In the genomic region with DNA sequence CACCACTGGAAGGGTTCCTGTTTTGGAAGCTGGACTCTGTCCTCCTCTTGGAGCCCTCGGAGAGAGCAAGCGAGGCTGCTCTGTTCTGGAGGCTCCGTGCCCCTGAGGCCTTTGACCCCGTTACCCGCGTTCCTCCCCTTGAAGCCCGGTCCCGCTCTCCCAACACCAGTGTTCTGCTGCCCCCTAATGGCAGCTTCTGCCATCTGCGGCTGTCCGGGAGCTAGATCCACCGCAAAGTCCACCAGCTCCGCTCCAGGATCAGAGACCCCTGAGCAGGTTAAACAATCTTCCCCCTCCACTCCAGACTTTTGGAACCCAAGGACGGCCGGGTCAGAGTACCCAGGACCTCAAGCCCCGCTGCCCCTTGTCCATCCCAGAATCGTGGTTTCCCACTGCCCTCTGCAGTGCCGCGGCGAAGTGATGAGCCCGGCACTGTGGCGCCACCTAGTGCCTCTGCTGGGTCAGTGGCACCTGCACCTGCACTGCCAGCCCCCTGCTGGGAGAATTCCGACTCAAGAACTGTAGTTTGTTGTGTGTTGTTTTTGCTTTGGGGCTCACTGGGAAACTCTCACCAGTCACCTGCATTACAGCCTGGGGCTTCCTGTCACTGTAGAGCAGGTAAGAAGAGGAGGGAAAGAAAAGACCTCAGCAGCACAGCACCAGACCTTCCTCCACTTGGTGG, we compare ENCODE assay signal across 8 cellular contexts.
DNase-seq lines count a peak whose midpoint lies in the region; ATAC-seq and TF ChIP-seq lines count a peak whose summit lies in the region.

No MANE protein-coding gene starts in this region.

- peaks cover 5% of the 10 kb centered on the region for H3K27me3 Mint-ChIP-seq in neural progenitor cell (ENCODE audit: insufficient read depth, low read depth)
- no peaks in the 10 kb centered on the region for H3K27me3 Mint-ChIP-seq in stimulated activated naive CD8-positive, alpha-beta T cell treated with anti-CD3 and anti-CD28 coated beads, Interleukin-15, amount 100 ng/mL, for 72 hours

- H3K79me2 ChIP-seq in neural progenitor cell (ENCODE audit: low read depth) = no peaks in the 10 kb centered on the region

- no peaks in the 10 kb centered on the region for H3K36me3 Mint-ChIP-seq in neural progenitor cell

- H2AFZ ChIP-seq in neural progenitor cell (replicated peaks) = peak overlapping the region; percentile 90

- H3K9ac ChIP-seq in neural progenitor cell = no peak overlapping the region

- peak overlapping the region; percentile 97 for H3K27ac Mint-ChIP-seq in neural progenitor cell
- H3K27ac Mint-ChIP-seq in stimulated activated naive CD8-positive, alpha-beta T cell treated with anti-CD3 and anti-CD28 coated beads, Interleukin-15, amount 100 ng/mL, for 72 hours = peak overlapping the region; percentile 7 to 91

- H3F3A ChIP-seq in neural progenitor cell (ENCODE audit: low read depth) = no peaks in the 10 kb centered on the region

- H3K9me3 Mint-ChIP-seq in neural progenitor cell = no peaks in the 10 kb centered on the region
- no peaks in the 10 kb centered on the region for H3K9me3 Mint-ChIP-seq in stimulated activated naive CD8-positive, alpha-beta T cell treated with anti-CD3 and anti-CD28 coated beads, Interleukin-15, amount 100 ng/mL, for 72 hours

- H3K4me1 ChIP-seq in RWPE2 (ENCODE audit: insufficient read depth, poor library complexity, severe bottlenecking) (no peaks in the 10 kb centered on the region), foreskin keratinocyte (no peaks in the 10 kb centered on the region), neural progenitor cell (peaks cover 3% of the 10 kb centered on the region)

- no peaks in the 10 kb centered on the region for H4K20me1 ChIP-seq in neural progenitor cell (ENCODE audit: low read depth)

- no peak overlapping the region for H3K27ac ChIP-seq in RWPE2 (ENCODE audit: poor library complexity, severe bottlenecking)
- H3K27ac ChIP-seq in foreskin keratinocyte = no peak overlapping the region
- no peak overlapping the region for H3K27ac ChIP-seq in neural progenitor cell

- no peaks in the 10 kb centered on the region for H3K36me3 ChIP-seq in RWPE2 (ENCODE audit: low read depth)
- H3K36me3 ChIP-seq in neural progenitor cell = no peaks in the 10 kb centered on the region

- H3K4me2 ChIP-seq in neural progenitor cell = peak overlapping the region; percentile 80

- peak; percentile 99 for TF ChIP-seq CTCF in RWPE2 (IDR thresholded peaks at IDR 0.05; ENCODE audit: poor library complexity, severe bottlenecking)
- TF ChIP-seq CTCF in foreskin keratinocyte (conservative IDR thresholded peaks at IDR 0.05) = peak; percentile 98
- TF ChIP-seq CTCF in neural progenitor cell (IDR thresholded peaks at IDR 0.05) = peak; percentile 100

- ATAC-seq in RWPE2 (ENCODE audit: low read depth) (peak; percentile 91), foreskin keratinocyte (peak; percentile 89)
- peak; percentile 96 for ATAC-seq in stimulated activated naive CD8-positive, alpha-beta T cell treated with anti-CD3 and anti-CD28 coated beads, Interleukin-15, amount 100 ng/mL, for 72 hours

- peak overlapping the region; percentile 34 for H3K4me3 ChIP-seq in RWPE2 (ENCODE audit: severe bottlenecking)
- H3K4me3 ChIP-seq in neural progenitor cell = peak overlapping the region; percentile 73

- DNase-seq in Daoy (ENCODE audit: low read depth) (peak; percentile 85), HCEC 1CT (peak; percentile 71), M059J (ENCODE audit: low read depth) (peak; percentile 70), RWPE2 (ENCODE audit: low spot score) (no peak), foreskin keratinocyte (peak; percentile 40 to 64), neural progenitor cell (ENCODE audit: low spot score) (peak; percentile 96)
- peak; percentile 92 for DNase-seq in activated effector memory CD4-positive, alpha-beta T cell treated with anti-CD3 and anti-CD28 coated beads, Interleukin-2, amount 50 U/mL, for 16 hours
- peak; percentile 88 to 92 for DNase-seq in stimulated activated naive CD8-positive, alpha-beta T cell treated with anti-CD3 and anti-CD28 coated beads, Interleukin-15, amount 100 ng/mL, for 72 hours

- H3K4me1 Mint-ChIP-seq in neural progenitor cell = peaks cover 18% of the 10 kb centered on the region
- peaks cover 10% of the 10 kb centered on the region for H3K4me1 Mint-ChIP-seq in stimulated activated naive CD8-positive, alpha-beta T cell treated with anti-CD3 and anti-CD28 coated beads, Interleukin-15, amount 100 ng/mL, for 72 hours

- peak overlapping the region; percentile 89 for H3K4me3 Mint-ChIP-seq in neural progenitor cell
- peak overlapping the region; percentile 85 to 87 for H3K4me3 Mint-ChIP-seq in stimulated activated naive CD8-positive, alpha-beta T cell treated with anti-CD3 and anti-CD28 coated beads, Interleukin-15, amount 100 ng/mL, for 72 hours

- H3K9me3 ChIP-seq in RWPE2 (ENCODE audit: severe bottlenecking) = no peaks in the 10 kb centered on the region
- no peaks in the 10 kb centered on the region for H3K9me3 ChIP-seq in neural progenitor cell (ENCODE audit: low read depth)

- no peaks in the 10 kb centered on the region for H3K27me3 ChIP-seq in RWPE2 (ENCODE audit: insufficient read depth, poor library complexity, severe bottlenecking)
- peaks cover 27% of the 10 kb centered on the region for H3K27me3 ChIP-seq in foreskin keratinocyte
- peaks cover 5% of the 10 kb centered on the region for H3K27me3 ChIP-seq in neural progenitor cell
